In the genomic region with DNA sequence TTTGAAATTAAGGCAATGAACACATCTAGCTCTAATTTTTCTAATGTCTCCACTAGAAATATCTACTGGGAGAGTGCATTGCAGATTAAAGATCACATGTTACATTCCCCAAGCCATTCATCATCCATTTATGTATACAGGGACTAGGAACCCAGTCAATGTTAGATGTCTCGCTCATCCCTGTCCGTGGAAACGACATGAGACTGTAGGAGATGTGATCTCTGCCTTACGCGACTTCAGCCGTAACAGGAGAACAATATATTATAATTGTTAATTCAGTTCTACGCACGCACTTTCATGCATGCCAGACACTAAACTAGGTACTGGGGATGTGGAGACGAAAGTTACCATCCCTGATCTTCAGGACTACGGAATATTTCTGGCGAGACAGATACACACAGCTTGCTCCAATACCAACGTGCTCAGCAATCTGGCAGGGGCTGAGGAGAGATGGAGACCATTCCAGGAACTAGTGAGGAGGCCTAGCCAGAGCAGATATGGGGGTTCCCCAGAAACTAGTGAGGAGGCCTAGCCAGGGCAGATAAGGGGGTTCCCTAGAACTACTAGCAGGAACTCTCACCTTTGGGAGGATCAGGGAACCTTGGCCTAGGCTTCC, we compare ENCODE assay signal across 8 cellular contexts. TPM values are rescaled to one million over a fixed set of nuclear protein-coding genes. Genes with fewer than 3 reads are reported as not detected.
DNase-seq lines count a peak whose midpoint lies in the region; ATAC-seq and TF ChIP-seq lines count a peak whose summit lies in the region.

No MANE protein-coding gene starts in this region.

- WGBS in esophagus, 2 donors: 30 to 32% methylated on average over 12 of the region's 12 CpGs

- no peaks in the 10 kb centered on the region for H4K20me1 ChIP-seq in BLaER1

- H3K36me3 ChIP-seq in BLaER1: peaks cover 29% of the 10 kb centered on the region
- no peaks in the 10 kb centered on the region for H3K36me3 ChIP-seq in SK-N-MC (ENCODE audit: insufficient read depth, low read length)
- peaks cover 0 to 2% of the 10 kb centered on the region in 2 donors for H3K36me3 ChIP-seq in esophagus (ENCODE audit: control insufficient read depth in 2 of 2, insufficient read depth in 2 of 2, low read length in 1 of 2)

- peak; percentile 33 for ATAC-seq in GM21717 (IDR thresholded peaks at IDR 0.05; ENCODE audit: unreplicated experiment)
- ATAC-seq in omental fat pad (ENCODE audit: low FRiP score): peak; percentile 11
- no peak for ATAC-seq in HG02973 (IDR thresholded peaks at IDR 0.05; ENCODE audit: unreplicated experiment)

- H3K4me3 ChIP-seq in BLaER1 (peak overlapping the region; percentile 75), SK-N-MC (peak overlapping the region; percentile 90), esophagus (ENCODE audit: low read depth in 1 of 2, low read length in 2 of 2) (peak overlapping the region; percentile 77 to 78)

- no peaks in the 10 kb centered on the region for H3K9me3 ChIP-seq in BLaER1
- H3K9me3 ChIP-seq in SK-N-MC (ENCODE audit: low read depth, low read length): no peaks in the 10 kb centered on the region
- H3K9me3 ChIP-seq in esophagus (ENCODE audit: control insufficient read depth in 2 of 2, insufficient read depth in 1 of 2, low read depth in 1 of 2, low read length in 1 of 2): no peaks in the 10 kb centered on the region

- H3K27ac ChIP-seq in BLaER1 (peak overlapping the region; percentile 91), SK-N-MC (no peak overlapping the region), esophagus (ENCODE audit: low read depth in 2 of 2, low read length in 1 of 2) (peak overlapping the region; percentile 91 to 96)

- DNase-seq in SK-N-MC (ENCODE audit: low read depth, low spot score) (no peak), omental fat pad (ENCODE audit: low spot score) (no peak), GF-D8 (lab: John Stamatoyannopoulos, UW) (no peak), NCI-H510A treated with DMSO at 0.1 percent for 48 hours (lab: John Stamatoyannopoulos, UW) (no peak)

- H3K9ac ChIP-seq in BLaER1 (peak overlapping the region; percentile 89), SK-N-MC (ENCODE audit: insufficient read length) (no peak overlapping the region)

- H3K4me1 ChIP-seq in BLaER1 (peaks cover 36% of the 10 kb centered on the region), esophagus (ENCODE audit: control insufficient read depth in 2 of 2, insufficient read depth in 2 of 2, low read length in 1 of 2) (peaks cover 0 to 3% of the 10 kb centered on the region in 2 donors)

- H3K4me2 ChIP-seq in BLaER1: peak overlapping the region; percentile 89

- H3K27me3 ChIP-seq in BLaER1: no peaks in the 10 kb centered on the region
- H3K27me3 ChIP-seq in esophagus (ENCODE audit: control insufficient read depth in 1 of 2, insufficient read depth in 2 of 2, low read length in 2 of 2): no peaks in the 10 kb centered on the region

- no peak for TF ChIP-seq CTCF in omental fat pad (IDR thresholded peaks at IDR 0.05)

RNA-seq across cellular contexts. Expression of a gene that starts 0.7 kb away (rescaled TPM):
- 10 to 100 TPM; 15.9 to 18.9 TPM for polyA plus RNA-seq in esophagus
- total RNA-seq in omental fat pad: 10 to 100 TPM in 2 of 4 donors, 1 to 10 TPM in 2; 8.0 to 12.4 (median 9.9) TPM

RNA-seq across cellular contexts. Expression of a gene that starts 21.7 kb away (rescaled TPM):
- 1 to 10 TPM; 2.8 to 4.1 TPM for polyA plus RNA-seq in esophagus
- total RNA-seq in omental fat pad: 10 to 100 TPM in 1 of 4 donors, 1 to 10 TPM in 3; 6.0 to 17.0 (median 8.5) TPM

RNA-seq across cellular contexts. Expression of a gene that starts 35.6 kb away (rescaled TPM):
- polyA plus RNA-seq in esophagus: 10 to 100 TPM; 18.8 to 21.2 TPM
- total RNA-seq in omental fat pad: 10 to 100 TPM; 10.2 to 27.3 (median 17.4) TPM

RNA-seq across cellular contexts. Expression of a gene that starts 35.9 kb away (rescaled TPM):
- 10 to 100 TPM; 34.7 to 48.3 TPM for polyA plus RNA-seq in esophagus
- 100 to 1,000 TPM in 1 of 4 donors, 10 to 100 TPM in 3; 83.5 to 109 (median 91.8) TPM for total RNA-seq in omental fat pad

RNA-seq across cellular contexts. Expression of a gene that starts 50.9 kb away (rescaled TPM):
- polyA plus RNA-seq in esophagus: 100 to 1,000 TPM in 1 of 2 donors, 10 to 100 TPM in 1; 78.9 to 107 TPM
- total RNA-seq in omental fat pad: 10 to 100 TPM; 13.2 to 59.3 (median 41.9) TPM
